ENCODE assay signal across 8 cellular contexts in the genomic region with DNA sequence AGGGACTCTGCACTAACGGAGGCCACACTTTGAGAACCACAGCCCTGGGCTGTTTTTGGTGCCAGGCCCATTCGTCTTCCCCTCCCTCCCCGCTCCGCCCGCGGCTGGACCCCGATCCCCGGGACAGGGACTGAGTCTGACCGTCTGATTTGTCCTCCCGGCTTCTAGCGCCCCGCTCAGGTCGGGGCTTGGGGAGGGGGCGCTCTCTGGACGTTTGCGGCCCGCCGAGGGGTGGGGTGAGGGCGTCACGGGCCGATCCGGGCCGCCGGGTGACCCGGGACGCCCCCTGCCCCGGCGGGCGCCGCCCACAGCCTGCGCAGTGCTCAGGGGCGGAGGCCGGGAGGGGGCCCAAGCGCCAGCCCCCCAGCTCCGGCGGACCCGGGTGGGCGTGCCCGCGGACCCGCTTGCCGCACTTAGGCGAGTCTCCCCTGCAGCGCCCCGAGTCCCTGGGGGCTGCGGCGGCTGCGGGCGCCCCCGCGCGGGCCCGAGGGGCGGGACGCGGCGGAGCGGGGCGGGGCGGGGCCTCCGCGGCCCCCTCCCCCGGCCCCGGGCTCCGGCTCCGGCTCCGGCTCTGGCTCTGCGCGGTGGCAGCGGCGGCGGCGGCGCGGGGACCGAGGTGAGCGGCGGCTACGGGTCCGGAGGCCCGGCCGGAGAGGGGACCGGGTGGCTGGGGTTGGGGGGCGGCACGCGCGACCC. TPM values are rescaled to one million over a fixed set of nuclear protein-coding genes. Genes with fewer than 3 reads are reported as not detected.
A peak's percentile ranks its signal among the peaks of the same experiment; 100 is the strongest.
DNase-seq lines count a peak whose midpoint lies in the region; TF ChIP-seq lines count a peak whose summit lies in the region.

No MANE protein-coding gene starts in this region.

- no peak overlapping the region for H2BK5ac ChIP-seq in mesendoderm (ENCODE audit: low read length)

- no peaks in the 10 kb centered on the region for H3K79me2 ChIP-seq in mesendoderm (ENCODE audit: control insufficient read depth, insufficient read depth, low read length)

- H3K36me3 Mint-ChIP-seq in CD14-positive monocyte: peaks cover 3 to 10% of the 10 kb centered on the region in 2 donors

- H3K27ac Mint-ChIP-seq in CD14-positive monocyte: peak overlapping the region in 1 of 7 donors; percentile 48

- H3K4me1 ChIP-seq in mesendoderm (ENCODE audit: control insufficient read depth, low read depth, low read length) (no peaks in the 10 kb centered on the region), thymus (ENCODE audit: control insufficient read depth, insufficient read depth, low read length) (peaks cover 6% of the 10 kb centered on the region)

- no peak overlapping the region for H3K23ac ChIP-seq in mesendoderm (ENCODE audit: low read length)

- H3K4me2 ChIP-seq in mesendoderm (ENCODE audit: low read length): peak overlapping the region; percentile 34

- H3K9me3 ChIP-seq in thymus (ENCODE audit: control insufficient read depth): no peaks in the 10 kb centered on the region

- no peak overlapping the region for H4K8ac ChIP-seq in mesendoderm (ENCODE audit: low read depth, low read length)

- peak overlapping the region; percentile 84 for H3K56ac ChIP-seq in mesendoderm (ENCODE audit: low read length)

- H3K4me3 ChIP-seq in mesendoderm (ENCODE audit: low read length) (peak overlapping the region; percentile 1), thymus (ENCODE audit: low read length) (peak overlapping the region; percentile 57)

- H4K5ac ChIP-seq in mesendoderm (ENCODE audit: low read length): no peak overlapping the region

- H3K79me1 ChIP-seq in mesendoderm (ENCODE audit: low read length): no peaks in the 10 kb centered on the region

- H3K4me3 Mint-ChIP-seq in CD14-positive monocyte: peak overlapping the region; percentile 58 to 72

- no peak overlapping the region for H3K4ac ChIP-seq in mesendoderm (ENCODE audit: low read depth, low read length)

- H3K36me3 ChIP-seq in mesendoderm (ENCODE audit: control insufficient read depth, insufficient read depth, low read length) (no peaks in the 10 kb centered on the region), thymus (ENCODE audit: control insufficient read depth, insufficient read depth) (no peaks in the 10 kb centered on the region)

- TF ChIP-seq CTCF in CD14-positive monocyte (IDR thresholded peaks at IDR 0.05) (no peak), GM10248 (IDR thresholded peaks at IDR 0.05; ENCODE audit: control extremely low read depth, extremely low read depth, low read depth, missing control alignments) (no peak)

- CTCF ChIA-PET in GM10248 (lab: Yijun Ruan, JAX): interaction anchor here (2.0 kb wide), 1 partner anchor 14 kb away, joined by 6 read pairs; no protein-coding TSS in a partner anchor

- H3K27ac ChIP-seq in caudate nucleus (ENCODE audit: low read depth, low read length): peak overlapping the region; percentile 44
- no peak overlapping the region for H3K27ac ChIP-seq in mesendoderm (ENCODE audit: low read depth, low read length)
- H3K27ac ChIP-seq in thymus (ENCODE audit: low read depth): peak overlapping the region; percentile 66

- H3K27me3 Mint-ChIP-seq in CD14-positive monocyte (ENCODE audit: low read depth in 3 of 3): peaks cover 40 to 57% (median 45%) of the 10 kb centered on the region in 3 donors

- H2AK5ac ChIP-seq in mesendoderm (ENCODE audit: low read length): no peak overlapping the region

- no CpG with 5 or more reads among the region's 87 CpGs for WGBS in mesendoderm (ENCODE audit: extremely low coverage, insufficient coverage, low lambda C conversion rate)
- WGBS in thymus: 2% methylated on average over 87 of the region's 87 CpGs

- intact Hi-C loops in CD14-positive monocyte (cut with micrococcal nuclease): no loop called here

- DNase-seq in CD14-positive monocyte (ENCODE audit: low spot score) (peak; percentile 33), T-helper 1 cell (peak in 4 of 5 donors; percentile 26 to 67 (median 46)), caudate nucleus (lab: John Stamatoyannopoulos, UW) (peak in 4 of 61 donors; percentile 32 to 67 (median 42)), mesendoderm (no peak), GM10248 (ENCODE audit: extremely low spot score) (no peak), DMS79 treated with DMSO at 0.1 percent for 48 hours (lab: John Stamatoyannopoulos, UW) (no peak), NCI-H146 (lab: John Stamatoyannopoulos, UW) (no peak)

- H3K4me1 Mint-ChIP-seq in CD14-positive monocyte: peaks cover 65% of the 10 kb centered on the region

- no peak overlapping the region for H2BK15ac ChIP-seq in mesendoderm (replicated peaks; ENCODE audit: low read depth)

- H3K18ac ChIP-seq in mesendoderm (ENCODE audit: low read length): peak overlapping the region; percentile 63

- H2BK120ac ChIP-seq in mesendoderm (ENCODE audit: low read depth, low read length): no peak overlapping the region

- H3K9ac ChIP-seq in mesendoderm (ENCODE audit: low read length): peak overlapping the region; percentile 53

- peaks cover 0 to 10% (median 2%) of the 10 kb centered on the region in 7 donors for H3K9me3 Mint-ChIP-seq in CD14-positive monocyte

- POLR2A ChIA-PET in GM10248 (lab: Yijun Ruan, JAX): no interaction called here

- H3K27me3 ChIP-seq in mesendoderm (ENCODE audit: insufficient read depth, low read length, poor library complexity) (no peaks in the 10 kb centered on the region), thymus (ENCODE audit: control insufficient read depth, insufficient read depth) (peaks cover 23% of the 10 kb centered on the region)

RNA-seq across cellular contexts. Expression of gene PRR5, which starts 33.7 kb away (rescaled TPM):
- polyA plus RNA-seq in CD14-positive monocyte (1 to 10 TPM in 1 of 2 donors, under 1 TPM in 1; 0.66 to 1.2 TPM), thymus (16.2 TPM)
- 9.1 TPM for polyA plus RNA-seq in mesendoderm (2013, experiment 1 of 2)
- polyA plus RNA-seq in mesendoderm (2013, experiment 2 of 2): 9.0 TPM

Comparison
In these comparisons a context has a peak if more than half of its experiments do, and no peak if none do; other contexts are left out.
1. DNase-seq: peak in CD14-positive monocyte (single experiment) and T-helper 1 cell (4 of 5); none in mesendoderm (single experiment), GM10248 (single experiment), DMS79 treated with DMSO at 0.1 percent for 48 hours (single experiment) and NCI-H146 (single experiment).